Comparison of ENCODE assay signal across 22 cellular contexts in the genomic region with DNA sequence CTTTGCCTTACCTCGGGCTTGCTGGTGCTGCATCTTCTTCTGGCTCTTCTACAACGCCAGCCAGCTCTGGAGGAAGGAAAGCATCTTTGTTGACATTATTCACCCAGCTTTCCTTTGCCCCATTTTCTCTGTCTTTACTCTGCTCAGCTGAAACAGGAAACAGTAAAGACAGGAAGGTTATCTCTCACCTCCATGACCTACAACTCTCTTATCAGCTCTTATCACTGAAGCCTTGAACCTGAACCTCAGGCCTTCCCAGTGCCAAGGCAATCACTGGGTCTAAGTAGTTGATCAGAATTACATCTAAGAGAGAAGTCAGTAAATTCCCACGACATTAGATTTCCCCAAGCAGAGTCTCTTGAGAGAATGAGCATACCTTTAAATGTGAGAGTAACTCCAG. TPM values are rescaled to one million over a fixed set of nuclear protein-coding genes. Genes with fewer than 3 reads are reported as not detected.
DNase-seq lines count a peak whose midpoint lies in the region; ATAC-seq and TF ChIP-seq lines count a peak whose summit lies in the region.
"Had no signal": no experiment of that assay in that cellular context is flagged by ENCODE, and none has a peak within 500 bp of the region (broad histone marks: within the 10 kb centered on the region; RNA-seq: fewer than 3 reads in every experiment).

No MANE protein-coding gene starts in this region.

- H3K79me2 ChIP-seq in hepatocyte, result no peaks in the 10 kb centered on the region

- H3K36me3 Mint-ChIP-seq in activated naive CD4-positive, alpha-beta T cell treated with anti-CD3 and anti-CD28 coated beads, Interleukin-2, amount 50 U/mL, for 24 hours, result peaks cover 13% of the 10 kb centered on the region
- H3K36me3 Mint-ChIP-seq in activated CD8-positive, alpha-beta T cell treated with anti-CD3 and anti-CD28 coated beads for 36 hours (ENCODE audit: low read depth), result peaks cover 12% of the 10 kb centered on the region
- H3K36me3 Mint-ChIP-seq: memory B cell, naive B cell had no signal

- H3K4me1 ChIP-seq in hepatocyte (ENCODE audit: insufficient read depth), result peaks cover 30% of the 10 kb centered on the region
- H3K4me1 ChIP-seq in thymus (ENCODE audit: control insufficient read depth, insufficient read depth, low read length), result peaks cover 5% of the 10 kb centered on the region

- H3K36me3 ChIP-seq in hepatocyte (replicated peaks; ENCODE audit: insufficient read depth, low read depth), result no peaks in the 10 kb centered on the region
- H3K36me3 ChIP-seq in thymus (ENCODE audit: control insufficient read depth, insufficient read depth), result no peaks in the 10 kb centered on the region
- H3K36me3 ChIP-seq: BLaER1 treated with 17β-estradiol and CSF1 and Interleukin-3, amounts not matched to agents 10 nM and 100 nM; ovary; right atrium auricular region had no signal

- peak overlapping the region; percentile 27 for H3K27ac Mint-ChIP-seq in activated naive CD4-positive, alpha-beta T cell treated with anti-CD3 and anti-CD28 coated beads, Interleukin-2, amount 50 U/mL, for 24 hours
- H3K27ac Mint-ChIP-seq in activated CD8-positive, alpha-beta T cell treated with anti-CD3 and anti-CD28 coated beads for 36 hours, result peak overlapping the region; percentile 47
- H3K27ac Mint-ChIP-seq: memory B cell, naive B cell had no signal

- H3K4me2 ChIP-seq in hepatocyte, result no peak overlapping the region
- H3K4me2 ChIP-seq: BLaER1 treated with 17β-estradiol and CSF1 and Interleukin-3, amounts not matched to agents 10 nM and 100 nM had no signal

- no peaks in the 10 kb centered on the region for H3K9me2 ChIP-seq in hepatocyte (replicated peaks; ENCODE audit: insufficient read depth)

- H3K9me3 Mint-ChIP-seq in activated naive CD4-positive, alpha-beta T cell treated with anti-CD3 and anti-CD28 coated beads, Interleukin-2, amount 50 U/mL, for 24 hours, result no peaks in the 10 kb centered on the region
- no peaks in the 10 kb centered on the region for H3K9me3 Mint-ChIP-seq in activated CD8-positive, alpha-beta T cell treated with anti-CD3 and anti-CD28 coated beads for 36 hours
- H3K9me3 Mint-ChIP-seq: memory B cell, naive B cell had no signal

- no peaks in the 10 kb centered on the region for H3K27me3 Mint-ChIP-seq in activated naive CD4-positive, alpha-beta T cell treated with anti-CD3 and anti-CD28 coated beads, Interleukin-2, amount 50 U/mL, for 24 hours
- H3K27me3 Mint-ChIP-seq in activated CD8-positive, alpha-beta T cell treated with anti-CD3 and anti-CD28 coated beads for 36 hours, result no peaks in the 10 kb centered on the region
- H3K27me3 Mint-ChIP-seq: naive B cell had no signal

- 36% methylated on average over 3 of the region's 3 CpGs for WGBS in hepatocyte (ENCODE audit: low lambda C conversion rate, missing lambda C conversion rate)
- WGBS in thymus, result 44% methylated on average over 3 of the region's 3 CpGs

- POLR2A ChIA-PET in activated CD8-positive, alpha-beta T cell treated with anti-CD3 and anti-CD28 coated beads for 36 hours (lab: Charles Lee), result interaction anchor here (0.7 kb wide), 1 partner anchor 23 kb away, joined by 3 read pairs; no protein-coding TSS in a partner anchor

- H4K20me1 ChIP-seq in hepatocyte (ENCODE audit: insufficient read depth, poor library complexity, severe bottlenecking), result no peaks in the 10 kb centered on the region
- H4K20me1 ChIP-seq: BLaER1 treated with 17β-estradiol and CSF1 and Interleukin-3, amounts not matched to agents 10 nM and 100 nM had no signal

- no peaks in the 10 kb centered on the region for H3K9me3 ChIP-seq in hepatocyte (ENCODE audit: low read depth)
- H3K9me3 ChIP-seq in thymus (ENCODE audit: control insufficient read depth), result no peaks in the 10 kb centered on the region
- H3K9me3 ChIP-seq: ovary, right atrium auricular region had no signal

- H3K4me3 Mint-ChIP-seq in activated naive CD4-positive, alpha-beta T cell treated with anti-CD3 and anti-CD28 coated beads, Interleukin-2, amount 50 U/mL, for 24 hours, result peak overlapping the region; percentile 8
- H3K4me3 Mint-ChIP-seq in activated CD8-positive, alpha-beta T cell treated with anti-CD3 and anti-CD28 coated beads for 36 hours, result no peak overlapping the region
- H3K4me3 Mint-ChIP-seq: memory B cell, naive B cell had no signal

- no peak for ATAC-seq in activated CD8-positive, alpha-beta T cell treated with anti-CD3 and anti-CD28 coated beads for 36 hours
- ATAC-seq in GM19035 (IDR thresholded peaks at IDR 0.05; ENCODE audit: unreplicated experiment), result no peak

- H3K27ac ChIP-seq in hepatocyte (peak overlapping the region; percentile 2), thymus (ENCODE audit: low read depth) (peak overlapping the region; percentile 77)
- H3K27ac ChIP-seq: BLaER1 treated with 17β-estradiol and CSF1 and Interleukin-3, amounts not matched to agents 10 nM and 100 nM; ovary; right atrium auricular region had no signal

- H3K27me3 ChIP-seq in hepatocyte, result no peaks in the 10 kb centered on the region
- H3K27me3 ChIP-seq in thymus (ENCODE audit: control insufficient read depth, insufficient read depth), result peaks cover 46% of the 10 kb centered on the region
- H3K27me3 ChIP-seq: BLaER1 treated with 17β-estradiol and CSF1 and Interleukin-3, amounts not matched to agents 10 nM and 100 nM; ovary; right atrium auricular region had no signal

- no peak for TF ChIP-seq CTCF in activated CD8-positive, alpha-beta T cell treated with anti-CD3 and anti-CD28 coated beads for 36 hours (IDR thresholded peaks at IDR 0.05)
- TF ChIP-seq CTCF in hepatocyte (IDR thresholded peaks at IDR 0.05; ENCODE audit: poor library complexity), result no peak

- no peak for DNase-seq in activated naive CD4-positive, alpha-beta T cell (lab: John Stamatoyannopoulos, UW)
- no peak for DNase-seq in activated CD8-positive, alpha-beta T cell treated with anti-CD3 and anti-CD28 coated beads for 36 hours
- DNase-seq in hepatocyte (ENCODE audit: low spot score) (no peak), posterior vena cava (ENCODE audit: low spot score) (no peak), OCI-M1 (lab: John Stamatoyannopoulos, UW) (no peak)
- DNase-seq: activated CD4-positive, CD25-positive, alpha-beta regulatory T cell treated with anti-CD3 and anti-CD28 coated beads, Interleukin-2, amount 50 U/mL, for 72 hours; activated naive CD4-positive, alpha-beta T cell treated with Interleukin-2 at 50 U/mL for 16 hours; effector CD8-positive, alpha-beta T cell; kidney; naive B cell; NCI-H1694; NCI-H2171 treated with DMSO at 0.1 percent for 48 hours; NCI-H69; ovary; stimulated activated CD4-positive, alpha-beta T cell treated with anti-CD3 and anti-CD28 coated beads, Interleukin-15, amount 100 ng/mL, for 24 hours had no signal

- H3K4me1 Mint-ChIP-seq in activated naive CD4-positive, alpha-beta T cell treated with anti-CD3 and anti-CD28 coated beads, Interleukin-2, amount 50 U/mL, for 24 hours, result peaks cover 78% of the 10 kb centered on the region
- peaks cover 77% of the 10 kb centered on the region for H3K4me1 Mint-ChIP-seq in activated CD8-positive, alpha-beta T cell treated with anti-CD3 and anti-CD28 coated beads for 36 hours (ENCODE audit: low read depth)
- H3K4me1 Mint-ChIP-seq: naive B cell had no signal

- H3K4me3 ChIP-seq in hepatocyte, result no peak overlapping the region
- H3K4me3 ChIP-seq in thymus (ENCODE audit: low read length), result no peak overlapping the region
- H3K4me3 ChIP-seq: BLaER1 treated with 17β-estradiol and CSF1 and Interleukin-3, amounts not matched to agents 10 nM and 100 nM; ovary; right atrium auricular region had no signal

- CTCF ChIA-PET in activated CD8-positive, alpha-beta T cell treated with anti-CD3 and anti-CD28 coated beads for 36 hours (lab: Charles Lee), result interaction anchor here (1.2 to 1.4 kb wide), 2 partner anchors 79 to 109 kb away, joined by 3 to 4 read pairs; a partner anchor contains a TSS

- intact Hi-C loops in activated CD8-positive, alpha-beta T cell treated with anti-CD3 and anti-CD28 coated beads for 36 hours (cut with micrococcal nuclease), result loop anchor here (5.0 kb wide), 1 partner anchor 43 kb away; no protein-coding TSS in a partner anchor
- intact Hi-C loops in posterior vena cava (cut with DNase I), result loop anchor here in 1 of 2 donors (5.0 kb wide), 1 partner anchor 42 kb away; no protein-coding TSS in a partner anchor

- no peak overlapping the region for H2AFZ ChIP-seq in hepatocyte

RNA-seq across cellular contexts. Expression of a gene that starts 59.6 kb away (rescaled TPM):
- total RNA-seq in activated CD8-positive, alpha-beta T cell treated with anti-CD3 and anti-CD28 coated beads for 36 hours, result under 1 TPM in 1 of 2 experiments, not detected in 1; 0.36 TPM
- 0.72 and 0.83 TPM in 2 replicates for total RNA-seq in hepatocyte
- 0.43 and 0.75 TPM in 2 replicates for polyA plus RNA-seq in hepatocyte
- 0.78 TPM for polyA plus RNA-seq in thymus
- total RNA-seq in posterior vena cava, result 1 to 10 TPM; 1.3 to 2.5 TPM
- total RNA-seq: H4 had no signal
